16 cellular contexts compared by ENCODE assay signal in the genomic region with DNA sequence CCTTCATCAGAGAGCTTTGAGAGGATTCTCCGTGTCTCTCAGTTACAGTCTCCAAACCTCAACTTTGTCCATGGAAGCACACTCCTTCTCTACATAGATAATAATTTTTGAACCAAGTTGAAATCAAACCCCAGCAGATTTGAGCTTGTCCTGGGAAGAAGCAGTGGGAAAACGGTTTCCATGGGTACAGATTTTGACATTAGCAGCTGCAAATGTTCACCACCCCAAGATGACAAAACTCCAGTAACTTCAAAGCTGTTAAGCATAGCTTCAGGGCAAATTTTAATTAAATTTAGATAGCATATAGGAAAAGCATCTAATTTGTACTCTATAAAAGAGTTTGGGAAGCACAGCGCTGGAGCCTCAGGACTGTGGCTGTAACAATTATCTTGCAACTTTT.
"Had no signal": no experiment of that assay in that cellular context is flagged by ENCODE, and none has a peak within 500 bp of the region (broad histone marks: within the 10 kb centered on the region; RNA-seq: fewer than 3 reads in every experiment).

No MANE protein-coding gene starts in this region.

- H3K36me3 ChIP-seq: colonic mucosa, heart right ventricle, neutrophil, transverse colon had no signal

- H3K27ac ChIP-seq: colonic mucosa, heart right ventricle, neutrophil, testis had no signal

- H3K4me1 ChIP-seq: colonic mucosa, heart right ventricle, testis, transverse colon had no signal

- H3K4me3 ChIP-seq: colonic mucosa, heart right ventricle, testis, transverse colon had no signal

- H3K9me3 ChIP-seq: colonic mucosa, neutrophil, testis, transverse colon had no signal

- DNase-seq: colonic mucosa; dermis blood vessel endothelial cell; heart right ventricle; hypothalamus; kidney glomerular epithelial cell; midbrain; naive B cell; nephron progenitor cell; posterior cingulate gyrus; stimulated activated CD4-positive, alpha-beta T cell treated with anti-CD3 and anti-CD28 coated beads, Interleukin-2, amount 100 ng/mL, for 24 hours; stimulated activated CD4-positive, alpha-beta T cell treated with anti-CD3 and anti-CD28 coated beads, Interleukin-4, amount 100 ng/mL, for 4 hours; stimulated activated naive B cell treated with anti-CD40 and anti-IgM and Interleukin-4, amounts not matched to agents 10 μg/mL and 1 μg/mL and 100 μg/mL, for 72 hours; stimulated activated naive CD8-positive, alpha-beta T cell treated with anti-CD3 and anti-CD28 coated beads, Interleukin-15, amount 100 ng/mL, for 72 hours; testis; transverse colon had no signal

- H3K27me3 ChIP-seq: colonic mucosa, testis had no signal
